In genomic region chr4:91840359-91840758, GRCh38 we compare ENCODE assay signal across 18 cellular contexts.
DNase-seq lines count a peak whose midpoint lies in the region; ATAC-seq and TF ChIP-seq lines count a peak whose summit lies in the region.
"Had no signal": no experiment of that assay in that cellular context is flagged by ENCODE, and none has a peak within 500 bp of the region (broad histone marks: within the 10 kb centered on the region; RNA-seq: fewer than 3 reads in every experiment).

No MANE protein-coding gene starts in this region.

- no peaks in the 10 kb centered on the region for H3K27me3 ChIP-seq in A673 (replicated peaks; ENCODE audit: insufficient read depth, low read depth, low read length, poor library complexity)
- H3K27me3 ChIP-seq: MG63, thyroid gland had no signal

- no peaks in the 10 kb centered on the region for H3K9me3 ChIP-seq in A673 (ENCODE audit: low read depth, low read length, poor library complexity, severe bottlenecking)
- H3K9me3 ChIP-seq: MG63, thyroid gland had no signal

- H3K4me3 ChIP-seq in choroid plexus epithelial cell (ENCODE audit: low read depth, low read length) (no peak overlapping the region), foreskin fibroblast (ENCODE audit: low read depth in 1 of 2, low read length in 2 of 2) (no peak overlapping the region), A673 (ENCODE audit: low read depth, low read length, poor library complexity, severe bottlenecking) (no peak overlapping the region)
- H3K4me3 ChIP-seq: MG63, thyroid gland had no signal

- CTCF ChIA-PET in A673 (lab: Charles Lee), result no interaction called here

- no peaks in the 10 kb centered on the region for H3K36me3 ChIP-seq in A673 (ENCODE audit: insufficient read depth, low read length, poor library complexity, severe bottlenecking)
- H3K36me3 ChIP-seq: MG63, thyroid gland had no signal

- intact Hi-C loops in A673 (cut with micrococcal nuclease; ENCODE audit: unreplicated experiment), result no loop called here

- BruUV-seq in A673 (replicated peaks; lab: Mats Ljungman, UMichigan), result no TSS peak

- H3K27ac ChIP-seq in 22Rv1, result peak overlapping the region; percentile 75
- no peak overlapping the region for H3K27ac ChIP-seq in A673 (ENCODE audit: low read depth, low read length, poor library complexity, severe bottlenecking)
- H3K27ac ChIP-seq: thyroid gland had no signal

- ATAC-seq in GM21423 (IDR thresholded peaks at IDR 0.05; ENCODE audit: unreplicated experiment), result no peak
- ATAC-seq: activated CD4-positive, alpha-beta T cell treated with anti-CD3 and anti-CD28 coated beads for 36 hours; activated T-cell treated with anti-CD3 and anti-CD28 coated beads, Interleukin-2, amount 50 U/mL, for 72 hours had no signal

- DNase-seq in DMS53 treated with DMSO at 0.1 percent for 48 hours (lab: John Stamatoyannopoulos, UW; ENCODE audit: unreplicated experiment) (peak; percentile 64), NCI-H446 (lab: John Stamatoyannopoulos, UW) (peak; percentile 20 to 66), choroid plexus epithelial cell (ENCODE audit: low read depth) (peak; percentile 4), foreskin fibroblast (no peak), activated gamma-delta T cell (lab: John Stamatoyannopoulos, UW) (no peak), A673 (ENCODE audit: low spot score) (no peak)
- DNase-seq: activated CD4-positive, alpha-beta T cell treated with anti-CD3 and anti-CD28 coated beads for 36 hours; activated naive CD8-positive, alpha-beta T cell treated with anti-CD3 and anti-CD28 coated beads, Interleukin-2, amount 10 ng/mL, durations not matched to agents 7 days and 5 days; activated T-cell treated with anti-CD3 and anti-CD28 coated beads, Interleukin-2, amount 50 U/mL, for 72 hours; IMR-90; MG63; NCI-H2029 treated with DMSO at 0.1 percent for 48 hours; nephron progenitor cell; RPMI8226; stimulated activated naive CD4-positive, alpha-beta T cell treated with Interleukin-2 at 50 U/mL for 16 hours; thyroid gland had no signal

- no peaks in the 10 kb centered on the region for H3K4me1 ChIP-seq in A673 (ENCODE audit: insufficient read depth, low read length, poor library complexity, severe bottlenecking)
- H3K4me1 ChIP-seq: thyroid gland had no signal

- POLR2A ChIA-PET in A673 (lab: Charles Lee; ENCODE audit: low non-redundant PET), result no interaction called here

- TF ChIP-seq CTCF in 22Rv1 (IDR thresholded peaks at IDR 0.05) (peak; percentile 29), choroid plexus epithelial cell (conservative IDR thresholded peaks at IDR 0.05; ENCODE audit: low read depth, low read length) (no peak), foreskin fibroblast (IDR thresholded peaks at IDR 0.05; ENCODE audit: low read depth, low read length) (no peak), A673 (conservative IDR thresholded peaks at IDR 0.05; ENCODE audit: low read depth, low read length) (no peak)

Comparison
In these comparisons a context has a peak if more than half of its experiments do, and no peak if none do; other contexts are left out.
1. DNase-seq: peak in DMS53 treated with DMSO at 0.1 percent for 48 hours (single experiment), NCI-H446 (2 of 2) and choroid plexus epithelial cell (single experiment); none in foreskin fibroblast (0 of 2), activated gamma-delta T cell (single experiment) and A673 (single experiment).